In the genomic region with DNA sequence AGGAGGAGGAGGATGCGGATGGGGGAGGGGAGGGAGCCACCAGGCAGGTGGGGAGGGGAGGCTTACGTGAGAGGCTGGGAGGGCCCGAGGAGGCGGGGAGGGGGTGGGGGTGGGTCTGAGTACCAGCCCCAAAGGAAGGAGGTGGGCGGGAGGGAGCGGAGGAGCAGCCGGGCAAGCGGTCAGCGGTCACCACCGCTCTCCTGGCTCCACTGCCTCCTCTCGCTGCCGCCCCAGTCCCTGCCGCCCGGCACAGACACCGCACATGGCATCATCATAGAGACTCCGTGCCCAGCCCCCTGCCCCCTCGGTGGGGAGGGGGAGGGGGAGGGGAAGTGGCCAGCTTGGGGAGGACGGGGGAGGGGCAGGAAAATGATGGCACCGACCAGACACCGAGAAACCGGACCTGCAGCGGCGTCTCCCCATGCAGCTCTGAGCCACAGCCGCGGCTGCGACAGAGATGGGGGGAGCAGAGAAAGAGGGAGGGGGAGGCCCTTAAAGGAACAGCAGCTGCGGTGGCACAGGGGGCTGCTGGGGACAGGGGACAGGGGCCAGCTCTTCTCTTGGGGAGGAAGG, we compare ENCODE assay signal across 10 cellular contexts. TPM values are rescaled to one million over a fixed set of nuclear protein-coding genes. Genes with fewer than 3 reads are reported as not detected.
DNase-seq lines count a peak whose midpoint lies in the region; ATAC-seq, FAIRE-seq and TF ChIP-seq lines count a peak whose summit lies in the region.
"Had no signal": no experiment of that assay in that cellular context is flagged by ENCODE, and none has a peak within 500 bp of the region (broad histone marks: within the 10 kb centered on the region; RNA-seq: fewer than 3 reads in every experiment).

A gene with protein sequence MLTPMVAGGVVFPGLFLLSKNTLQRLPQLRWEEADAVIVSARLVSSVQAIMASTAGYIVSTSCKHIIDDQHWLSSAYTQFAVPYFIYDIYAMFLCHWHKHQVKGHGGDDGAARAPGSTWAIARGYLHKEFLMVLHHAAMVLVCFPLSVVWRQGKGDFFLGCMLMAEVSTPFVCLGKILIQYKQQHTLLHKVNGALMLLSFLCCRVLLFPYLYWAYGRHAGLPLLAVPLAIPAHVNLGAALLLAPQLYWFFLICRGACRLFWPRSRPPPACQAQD (minus strand): TSS at position 431 of the 573 bp plus-strand sequence. CDS start 744 bp downstream, outside the sequence.

- H3K36me3 ChIP-seq in OCI-LY3 (replicated peaks; ENCODE audit: low read depth, low read length): no peaks in the 10 kb centered on the region
- no peaks in the 10 kb centered on the region for H3K36me3 ChIP-seq in gastrocnemius medialis

- H3K79me2 ChIP-seq in OCI-LY3 (ENCODE audit: low read length): no peaks in the 10 kb centered on the region

- peak within 1 kb of the TSS in 1 of 2 donors; percentile 86 for H3K4me3 Mint-ChIP-seq in CD14-positive monocyte

- intact Hi-C loops in gastrocnemius medialis (cut with DNase I; ENCODE audit: low total_unique reads) (no loop called here), CD14-positive monocyte (cut with micrococcal nuclease) (no loop called here)

- H3K27me3 ChIP-seq in OCI-LY3 (ENCODE audit: low read depth, low read length) (peaks cover 10% of the 10 kb centered on the region; the same call in 1 of the 2 replicates), gastrocnemius medialis (peaks cover 30 to 55% (median 34%) of the 10 kb centered on the region in 3 donors)

- H3K4me1 Mint-ChIP-seq in CD14-positive monocyte: peaks cover 3% of the 10 kb centered on the region

- no peaks in the 10 kb centered on the region for H3K9me3 ChIP-seq in OCI-LY3 (ENCODE audit: insufficient read depth, low read length)
- no peaks in the 10 kb centered on the region for H3K9me3 ChIP-seq in gastrocnemius medialis

- no peaks in the 10 kb centered on the region for H3K36me3 Mint-ChIP-seq in CD14-positive monocyte

- no peak within 1 kb of the TSS for H3K27ac Mint-ChIP-seq in CD14-positive monocyte

- TF ChIP-seq POLR2A in gastrocnemius medialis (IDR thresholded peaks at IDR 0.05): no peak

- no peaks in the 10 kb centered on the region for H4K20me1 ChIP-seq in OCI-LY3 (ENCODE audit: insufficient read depth, low read length)

- H3K27ac ChIP-seq in OCI-LY3 (ENCODE audit: low read length): no peak within 1 kb of the TSS
- H3K27ac ChIP-seq in gastrocnemius medialis: no peak within 1 kb of the TSS

- H3K9me3 Mint-ChIP-seq in CD14-positive monocyte: peaks cover 0 to 8% (median 5%) of the 10 kb centered on the region in 7 donors

- H2AFZ ChIP-seq in OCI-LY3 (ENCODE audit: low read depth, low read length): no peak within 1 kb of the TSS

- H3K4me3 ChIP-seq in OCI-LY3 (ENCODE audit: low read length) (peak within 1 kb of the TSS; percentile 61), gastrocnemius medialis (peak within 1 kb of the TSS in 3 of 4 donors; percentile 24 to 28 (median 28))

- TF ChIP-seq CTCF in OCI-LY3 (IDR thresholded peaks at IDR 0.05; ENCODE audit: low read depth, low read length) (no peak), gastrocnemius medialis (IDR thresholded peaks at IDR 0.05 in 4 of 5, conservative IDR thresholded peaks at IDR 0.05 in 1 of 5) (no peak), CD14-positive monocyte (IDR thresholded peaks at IDR 0.05) (no peak)

- no peak for ATAC-seq in gastrocnemius medialis
- no peak for ATAC-seq in HG03378 (IDR thresholded peaks at IDR 0.05; ENCODE audit: unreplicated experiment)
- ATAC-seq in HG02763 (IDR thresholded peaks at IDR 0.05; ENCODE audit: unreplicated experiment): no peak

- H3K4me1 ChIP-seq in OCI-LY3 (ENCODE audit: low read length) (peaks cover 9% of the 10 kb centered on the region), gastrocnemius medialis (peaks cover 0 to 15% of the 10 kb centered on the region in 2 donors)

- no peak for FAIRE-seq in frontal cortex (lab: Jason Lieb, UNC)

- in situ Hi-C loops in gastrocnemius medialis (cut with MboI; ENCODE audit: low sequenced_read_pairs in 4 of 4): loop anchor here in 1 of 4 donors (25.0 kb wide), 1 partner anchor 344 kb away; a partner anchor contains a TSS

- DNase-seq in NCI-H748 (lab: John Stamatoyannopoulos, UW; ENCODE audit: unreplicated experiment) (peak; percentile 64), NCI-H748 treated with DMSO at 0.1 percent for 48 hours (lab: John Stamatoyannopoulos, UW) (no peak), frontal cortex (ENCODE audit: low spot score in 2 of 2) (no peak), gastrocnemius medialis (no peak), CD14-positive monocyte (ENCODE audit: low spot score) (no peak)
- DNase-seq: activated CD4-positive, alpha-beta T cell treated with anti-CD3 and anti-CD28 coated beads, Interleukin-2, amount 50 U/mL, for 48 hours; effector CD4-positive, alpha-beta T cell had no signal

- H3K9ac ChIP-seq in OCI-LY3 (ENCODE audit: low read length): no peak within 1 kb of the TSS

- H3K27me3 Mint-ChIP-seq in CD14-positive monocyte (ENCODE audit: low read depth in 3 of 3): peaks cover 54 to 89% (median 70%) of the 10 kb centered on the region in 3 donors

- peak within 1 kb of the TSS; percentile 61 for H3K4me2 ChIP-seq in OCI-LY3 (ENCODE audit: low read length)

RNA-seq across cellular contexts. Expression of the gene that starts here (rescaled TPM):
- total RNA-seq in frontal cortex: 10.2 TPM
- total RNA-seq in gastrocnemius medialis: under 1 TPM in 1 of 4 donors, not detected in 3; 0.27 TPM
- not detected for polyA plus RNA-seq in CD14-positive monocyte
